In genomic region chr17:7280519-7281073, GRCh38 we compare ENCODE assay signal across 8 cellular contexts. TPM values are rescaled to one million over a fixed set of nuclear protein-coding genes. Genes with fewer than 3 reads are reported as not detected.
A peak's percentile ranks its signal among the peaks of the same experiment; 100 is the strongest.
DNase-seq lines count a peak whose midpoint lies in the region; ATAC-seq and TF ChIP-seq lines count a peak whose summit lies in the region.

No MANE protein-coding gene starts in this region.

- 1% methylated on average over 25 to 26 of the region's 29 CpGs for WGBS in tibial nerve, 2 donors

- H3K36me3 Mint-ChIP-seq in Calu3 (ENCODE audit: insufficient read depth, unreplicated experiment) (peaks cover 14% of the 10 kb centered on the region), GM23338 (ENCODE audit: low read depth) (no peaks in the 10 kb centered on the region; the same call in 2 of the 3 replicates)

- H4K20me1 ChIP-seq in GM23338 (replicated peaks; ENCODE audit: insufficient read depth) = peaks cover under 1% of the 10 kb centered on the region; the same call in 1 of the 2 replicates

- H3K9me3 ChIP-seq in adipocyte (ENCODE audit: control insufficient read depth, low read length) (no peaks in the 10 kb centered on the region), tibial nerve (no peaks in the 10 kb centered on the region)

- peaks cover 14% of the 10 kb centered on the region for H3K27me3 Mint-ChIP-seq in Calu3 (ENCODE audit: unreplicated experiment)
- peaks cover 17% of the 10 kb centered on the region for H3K27me3 Mint-ChIP-seq in GM23338 (ENCODE audit: insufficient read depth, low read depth, poor library complexity)

- H3K4me1 ChIP-seq in GM23338 (ENCODE audit: insufficient read depth) (peaks cover 13% of the 10 kb centered on the region; the same call in 1 of the 2 replicates), adipocyte (ENCODE audit: control insufficient read depth, insufficient read depth, low read length) (peaks cover 18% of the 10 kb centered on the region), tibial nerve (peaks cover 0 to 27% (median 13%) of the 10 kb centered on the region in 4 donors)

- CTCF ChIA-PET in Calu3 (lab: Charles Lee) = interaction anchor here (0.5 to 2.9 kb wide), 5 partner anchors 16 to 280 kb away, joined by 3 to 14 read pairs (median 3); no protein-coding TSS in a partner anchor

- H3K9me2 ChIP-seq in GM23338 (ENCODE audit: insufficient read depth) = no peaks in the 10 kb centered on the region

- H3K9me3 Mint-ChIP-seq in Calu3 (ENCODE audit: low read depth, unreplicated experiment) (no peaks in the 10 kb centered on the region), GM23338 (no peaks in the 10 kb centered on the region; the same call in 2 of the 3 replicates)

- H3K4me1 Mint-ChIP-seq in Calu3 (ENCODE audit: low read depth, unreplicated experiment) = peaks cover 16% of the 10 kb centered on the region
- peaks cover 24% of the 10 kb centered on the region for H3K4me1 Mint-ChIP-seq in GM23338

- H3K27ac ChIP-seq in GM23338 (ENCODE audit: low read depth) (peak overlapping the region; percentile 70; the same call in 1 of the 2 replicates), tibial nerve (peak overlapping the region; percentile 21 to 86 (median 73))

- H3K79me2 ChIP-seq in GM23338 (replicated peaks; ENCODE audit: insufficient read depth) = no peaks in the 10 kb centered on the region

- H3K4me3 Mint-ChIP-seq in Calu3 (ENCODE audit: low read depth, unreplicated experiment) (peak overlapping the region; percentile 75), GM23338 (peak overlapping the region; percentile 59)

- peaks cover 10% of the 10 kb centered on the region for H3K27me3 ChIP-seq in GM23338 (ENCODE audit: insufficient read depth)
- H3K27me3 ChIP-seq in adipocyte (replicated peaks; ENCODE audit: control insufficient read depth, insufficient read depth, low read length) = peaks cover 18% of the 10 kb centered on the region
- peaks cover 0 to 18% of the 10 kb centered on the region in 2 donors for H3K27me3 ChIP-seq in tibial nerve

- H3K27ac Mint-ChIP-seq in Calu3 (ENCODE audit: unreplicated experiment) = no peak overlapping the region
- peak overlapping the region; percentile 83 for H3K27ac Mint-ChIP-seq in GM23338

- peak overlapping the region; percentile 71 for H3K9ac ChIP-seq in adipocyte (ENCODE audit: low read length)

- peak in 1 of 2 donors; percentile 38 for TF ChIP-seq EP300 in tibial nerve (IDR thresholded peaks at IDR 0.05)

- peak; percentile 77 for DNase-seq in Calu3
- peak; percentile 97 for DNase-seq in GM23338 (ENCODE audit: low spot score)
- DNase-seq in NB4 (ENCODE audit: low read depth) = peak; percentile 87
- peak; percentile 71 for DNase-seq in T follicular helper cell (ENCODE audit: low read depth)
- DNase-seq in adipocyte (ENCODE audit: low read depth) = peak; percentile 92
- DNase-seq in cardiac septum (ENCODE audit: low spot score) = peak; percentile 89
- peak; percentile 67 for DNase-seq in pons (ENCODE audit: low spot score)
- peak; percentile 70 to 72 for DNase-seq in tibial nerve (ENCODE audit: low spot score in 2 of 2)

- peak; percentile 77 for ATAC-seq in GM23338

- H3K36me3 ChIP-seq in GM23338 (ENCODE audit: insufficient read depth) = peaks cover 2% of the 10 kb centered on the region; the same call in 1 of the 2 replicates
- peaks cover 17% of the 10 kb centered on the region for H3K36me3 ChIP-seq in adipocyte (ENCODE audit: control insufficient read depth, insufficient read depth, low read length, severe bottlenecking)
- H3K36me3 ChIP-seq in tibial nerve = no peaks in the 10 kb centered on the region

- peak; percentile 81 for TF ChIP-seq CTCF in Calu3 (IDR thresholded peaks at IDR 0.05; ENCODE audit: unreplicated experiment)
- peak; percentile 73 to 94 for TF ChIP-seq CTCF in GM23338 (conservative IDR thresholded peaks at IDR 0.05; ENCODE audit: low read depth in 2 of 2)
- TF ChIP-seq CTCF in NB4 (IDR thresholded peaks at IDR 0.05; ENCODE audit: low read depth, low read length) = peak; percentile 70
- TF ChIP-seq CTCF in tibial nerve (IDR thresholded peaks at IDR 0.05) = peak; percentile 91 to 97 (median 95)

- intact Hi-C loops in Calu3 (cut with micrococcal nuclease; ENCODE audit: unreplicated experiment) (loop anchor here (1.0 to 2.0 kb wide), 2 partner anchors 14 to 66 kb away; partner anchors contain the start of gene YBX2), cardiac septum (cut with DNase I) (loop anchor here (1.0 to 2.0 kb wide), 3 partner anchors 16 to 72 kb away; partner anchors contain the start of genes ELP5 and KCTD11)

- BruUV-seq in Calu3 (replicated peaks; lab: Mats Ljungman, UMichigan) = no TSS peak

- H3K4me3 ChIP-seq in GM23338 (peak overlapping the region; percentile 89), NB4 (ENCODE audit: low read depth, low read length) (peak overlapping the region; percentile 36), adipocyte (ENCODE audit: low read length) (peak overlapping the region; percentile 79), tibial nerve (peak overlapping the region; percentile 5 to 59 (median 26))

- H3F3A ChIP-seq in GM23338 (replicated peaks; ENCODE audit: low read depth) = peaks cover 15% of the 10 kb centered on the region; the same call in 1 of the 2 replicates

- TF ChIP-seq POLR2A in NB4 (IDR thresholded peaks at IDR 0.05; ENCODE audit: extremely low read depth, insufficient read length) (no peak), tibial nerve (IDR thresholded peaks at IDR 0.05) (no peak)

- H3K4me2 ChIP-seq in GM23338 = peak overlapping the region; percentile 86

- peak overlapping the region; percentile 76 for H2AFZ ChIP-seq in GM23338

TF ChIP-seq in GM23338, 12 proteins besides CTCF, POLR2A, EP300 and RAD21:
- TF ChIP-seq EZH2phosphoT487 (IDR thresholded peaks at IDR 0.05; ENCODE audit: unreplicated experiment) (no peak), CREB1 (CRISPR knock-in tag; IDR thresholded peaks at IDR 0.05; ENCODE audit: low read depth) (peak; percentile 55; the same call in 1 of the 2 replicates)

RNA-seq across cellular contexts. Expression of gene SLC2A4, which starts 0.9 kb away (rescaled TPM):
- 0.19 and 0.20 TPM in 2 replicates for total RNA-seq in Calu3 (2022)
- 10.2 and 13.6 TPM in 2 replicates for total RNA-seq in GM23338 (2014; rRNA removed; shearing (Covaris generic))
- 6.3 and 6.9 TPM in 2 replicates for polyA plus RNA-seq in GM23338 (2016; fragmentation: Nextera tagmentation; extraction: Ambion mirVana)
- 73.5 TPM for total RNA-seq in cardiac septum
- total RNA-seq in tibial nerve = 10 to 100 TPM in 1 of 4 donors, 1 to 10 TPM in 3; 5.2 to 20.1 (median 6.2) TPM

RNA-seq across cellular contexts. Expression of gene YBX2, which starts 13.8 kb away (rescaled TPM):
- total RNA-seq in Calu3 (2022) (0.24 and 0.49 TPM in 2 replicates), cardiac septum (1.2 TPM), tibial nerve (1 to 10 TPM in 1 of 4 donors, under 1 TPM in 3; under 0.01 to 2.1 (median 0.52) TPM)
- total RNA-seq in GM23338 (2014; rRNA removed; shearing (Covaris generic)) = 20.6 and 36.5 TPM in 2 replicates
- polyA plus RNA-seq in GM23338 (2016; fragmentation: Nextera tagmentation; extraction: Ambion mirVana) = 22.1 and 22.5 TPM in 2 replicates

RNA-seq across cellular contexts. Expression of gene CLDN7, which starts 18.3 kb away (rescaled TPM):
- total RNA-seq in Calu3 (2022) (266 and 314 TPM in 2 replicates), cardiac septum (0.75 TPM), tibial nerve (1 to 10 TPM in 3 of 4 donors, not detected in 1; 2.0 to 5.9 (median 2.4) TPM)
- total RNA-seq in GM23338 (2014; rRNA removed; shearing (Covaris generic)) = 111 and 117 TPM in 2 replicates
- 46.1 and 50.7 TPM in 2 replicates for polyA plus RNA-seq in GM23338 (2016; fragmentation: Nextera tagmentation; extraction: Ambion mirVana)

RNA-seq across cellular contexts. Expression of gene EIF5A, which starts 26.8 kb away (rescaled TPM):
- total RNA-seq in Calu3 (2022) (608 and 648 TPM in 2 replicates), cardiac septum (263 TPM), tibial nerve (100 to 1,000 TPM; 106 to 278 (median 132) TPM)
- total RNA-seq in GM23338 (2014; rRNA removed; shearing (Covaris generic)) = 791 and 833 TPM in 2 replicates
- 1,562 and 1,621 TPM in 2 replicates for polyA plus RNA-seq in GM23338 (2016; fragmentation: Nextera tagmentation; extraction: Ambion mirVana)

RNA-seq across cellular contexts. Expression of gene ELP5, which starts 28.6 kb away (rescaled TPM):
- 20.3 and 21.3 TPM in 2 replicates for total RNA-seq in Calu3 (2022)
- 23.2 and 41.4 TPM in 2 replicates for total RNA-seq in GM23338 (2014; rRNA removed; shearing (Covaris generic))
- 38.3 and 40.9 TPM in 2 replicates for polyA plus RNA-seq in GM23338 (2016; fragmentation: Nextera tagmentation; extraction: Ambion mirVana)
- total RNA-seq in cardiac septum = 57.5 TPM
- total RNA-seq in tibial nerve = 10 to 100 TPM; 21.9 to 28.7 (median 25.0) TPM

Comparison
In these comparisons a context has a peak if more than half of its experiments do, and no peak if none do; other contexts are left out.
1. Peak in every context shown above with its lines: DNase-seq, ATAC-seq, H3K4me3 ChIP-seq and H3K27ac ChIP-seq.
2. H3K4me3 ChIP-seq: peak in every context shown above with its lines; median percentile 89 in GM23338; 79 in adipocyte; 36 in NB4; 26 in tibial nerve.
3. RNA of gene CLDN7, which starts 18.3 kb away (total RNA-seq): 266 to 314 TPM in Calu3 and 111 to 117 TPM in GM23338; 2.0 to 5.9 TPM in tibial nerve and 0.75 TPM in cardiac septum (single experiment); every median in the first group is over 10 times any median in the second.